Comparison of ENCODE assay signal across 10 cellular contexts in the genomic region with DNA sequence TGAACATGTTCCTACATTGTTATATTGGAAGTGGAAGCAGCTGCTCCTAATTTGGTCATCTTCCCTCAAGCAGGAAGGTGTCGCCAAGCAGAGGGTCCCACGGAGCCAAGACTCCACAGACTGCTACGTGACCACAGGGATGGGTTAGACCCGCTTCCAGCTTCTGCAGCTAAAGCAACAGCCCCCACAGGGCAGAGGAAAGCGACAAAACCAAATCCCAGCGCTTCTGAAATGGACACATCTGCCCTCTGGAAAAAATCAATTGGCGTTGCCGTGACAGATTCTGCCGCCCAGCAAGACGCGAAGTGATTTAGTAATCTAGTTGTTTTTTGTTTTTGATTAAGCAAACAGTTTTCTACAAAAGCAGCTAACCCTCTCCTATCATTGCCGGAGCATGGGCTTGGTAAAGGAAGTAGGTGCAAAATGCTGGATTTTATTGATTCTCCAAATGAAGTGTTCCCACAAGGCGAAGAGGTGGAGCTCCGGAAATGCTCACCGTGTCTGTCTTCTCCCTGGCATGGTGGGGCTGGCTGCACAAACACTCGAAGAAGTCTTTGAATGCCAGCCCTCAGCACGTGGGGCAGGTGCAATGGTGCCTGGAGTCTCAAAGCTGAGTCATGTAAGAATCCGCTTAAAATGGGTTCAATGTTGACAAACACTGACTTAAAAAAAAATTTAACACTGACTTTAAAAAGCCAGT.
DNase-seq lines count a peak whose midpoint lies in the region; ATAC-seq and TF ChIP-seq lines count a peak whose summit lies in the region.
"Had no signal": no experiment of that assay in that cellular context is flagged by ENCODE, and none has a peak within 500 bp of the region (broad histone marks: within the 10 kb centered on the region; RNA-seq: fewer than 3 reads in every experiment).

No MANE protein-coding gene starts in this region.

- peaks cover 21% of the 10 kb centered on the region for H3K4me1 ChIP-seq in suprapubic skin

- H3K36me3 ChIP-seq in suprapubic skin (no peaks in the 10 kb centered on the region), H7 (replicated peaks; ENCODE audit: control insufficient read depth, insufficient read depth, low read length) (no peaks in the 10 kb centered on the region)

- DNase-seq in H4 (ENCODE audit: low spot score), result peak; percentile 9
- peak; percentile 82 for DNase-seq in NCI-H345 (lab: John Stamatoyannopoulos, UW)
- DNase-seq in foreskin fibroblast, result peak in 1 of 2 donors; percentile 46
- DNase-seq in suprapubic skin (ENCODE audit: low spot score in 2 of 2), result peak in 1 of 2 donors; percentile 64
- DNase-seq in activated naive CD4-positive, alpha-beta T cell treated with anti-CD3 and anti-CD28 coated beads, Interleukin-2, amount 10 ng/mL, durations not matched to agents 7 days and 5 days, result no peak
- DNase-seq in H7, result no peak
- DNase-seq: activated effector memory CD4-positive, alpha-beta T cell treated with Interleukin-2 at 50 U/mL for 16 hours; NCI-H524 treated with DMSO at 0.1 percent for 48 hours; SK-N-SH had no signal

- CTCF ChIA-PET in activated naive CD4-positive, alpha-beta T cell treated with anti-CD3 and anti-CD28 coated beads, Interleukin-2, amount 10 ng/mL, durations not matched to agents 7 days and 5 days (lab: Charles Lee), result no interaction called here

- TF ChIP-seq CTCF in foreskin fibroblast (IDR thresholded peaks at IDR 0.05; ENCODE audit: low read depth, low read length) (no peak), suprapubic skin (IDR thresholded peaks at IDR 0.05) (no peak)

- H3K27me3 Mint-ChIP-seq in activated naive CD4-positive, alpha-beta T cell treated with anti-CD3 and anti-CD28 coated beads, Interleukin-2, amount 10 ng/mL, durations not matched to agents 7 days and 5 days, result peaks cover 13% of the 10 kb centered on the region

- no peak for TF ChIP-seq EP300 in suprapubic skin (IDR thresholded peaks at IDR 0.05)

- no peaks in the 10 kb centered on the region for H3K9me3 Mint-ChIP-seq in activated naive CD4-positive, alpha-beta T cell treated with anti-CD3 and anti-CD28 coated beads, Interleukin-2, amount 10 ng/mL, durations not matched to agents 7 days and 5 days

- H3K27ac ChIP-seq in suprapubic skin, result peak overlapping the region; percentile 61

- H3K27ac Mint-ChIP-seq in activated naive CD4-positive, alpha-beta T cell treated with anti-CD3 and anti-CD28 coated beads, Interleukin-2, amount 10 ng/mL, durations not matched to agents 7 days and 5 days, result no peak overlapping the region

- H3K4me1 Mint-ChIP-seq in activated naive CD4-positive, alpha-beta T cell treated with anti-CD3 and anti-CD28 coated beads, Interleukin-2, amount 10 ng/mL, durations not matched to agents 7 days and 5 days, result no peaks in the 10 kb centered on the region

- H3K27me3 ChIP-seq in suprapubic skin (no peaks in the 10 kb centered on the region), H7 (ENCODE audit: control insufficient read depth, insufficient read depth, low read length) (no peaks in the 10 kb centered on the region)

- H3K36me3 Mint-ChIP-seq in activated naive CD4-positive, alpha-beta T cell treated with anti-CD3 and anti-CD28 coated beads, Interleukin-2, amount 10 ng/mL, durations not matched to agents 7 days and 5 days, result no peaks in the 10 kb centered on the region

- ATAC-seq in GM21825 (IDR thresholded peaks at IDR 0.05; ENCODE audit: unreplicated experiment), result no peak

- H3K4me3 Mint-ChIP-seq in activated naive CD4-positive, alpha-beta T cell treated with anti-CD3 and anti-CD28 coated beads, Interleukin-2, amount 10 ng/mL, durations not matched to agents 7 days and 5 days, result no peak overlapping the region

- 19% methylated on average over 18 of the region's 18 CpGs for WGBS in suprapubic skin

- TF ChIP-seq POLR2A in suprapubic skin (IDR thresholded peaks at IDR 0.05), result no peak

- no peaks in the 10 kb centered on the region for H3K9me3 ChIP-seq in suprapubic skin
- H3K9me3 ChIP-seq: SK-N-SH had no signal

- H3K4me3 ChIP-seq in foreskin fibroblast (ENCODE audit: low read depth in 1 of 2, low read length in 2 of 2) (peak overlapping the region; percentile 32 to 36), suprapubic skin (peak overlapping the region; percentile 10), H7 (ENCODE audit: insufficient read depth, low read depth, low read length) (no peak overlapping the region)

Comparison
In these comparisons a context has a peak if more than half of its experiments do, and no peak if none do; other contexts are left out.
1. DNase-seq: peak in H4 (single experiment) and NCI-H345 (single experiment); none in activated naive CD4-positive, alpha-beta T cell treated with anti-CD3 and anti-CD28 coated beads, Interleukin-2, amount 10 ng/mL, durations not matched to agents 7 days and 5 days (single experiment) and H7 (single experiment).